In the genomic region with DNA sequence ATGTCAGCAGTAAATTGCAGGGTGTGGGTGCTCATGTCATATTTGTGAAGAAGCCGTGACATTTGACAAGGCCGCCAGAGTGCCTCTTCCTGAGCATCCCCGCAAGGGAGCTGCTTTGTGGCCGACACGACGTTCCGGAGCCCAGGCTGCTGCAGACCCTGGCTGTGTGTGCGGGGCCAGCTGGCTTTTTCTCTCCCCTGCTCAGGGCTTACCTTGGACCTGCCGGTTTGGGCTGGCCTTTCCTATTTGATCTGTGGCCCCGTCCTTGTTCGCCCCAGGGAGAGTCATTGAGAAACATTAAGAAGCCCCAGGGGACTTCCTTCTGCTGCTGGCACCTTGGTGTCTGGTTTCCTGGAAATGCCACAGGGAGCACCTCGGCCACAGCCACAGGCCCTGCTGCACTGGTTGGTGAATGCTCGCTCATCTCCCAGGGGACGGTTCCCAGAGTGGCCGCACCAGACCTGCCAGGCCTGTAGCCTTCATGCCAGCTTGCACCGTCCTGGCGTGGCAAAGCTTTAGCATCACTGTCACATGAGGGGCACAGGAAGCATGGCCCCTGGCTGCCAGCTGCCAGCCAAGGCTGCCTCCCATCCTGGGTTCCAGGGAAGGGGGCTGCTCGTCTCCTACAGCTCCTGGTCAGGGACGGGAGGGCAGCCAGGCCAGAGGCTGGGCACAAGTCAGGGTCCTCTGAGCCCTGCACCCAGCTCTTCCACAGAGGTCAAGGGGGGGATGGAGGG, we compare ENCODE assay signal across 1 cellular context.
TF ChIP-seq lines count a peak whose summit lies in the region.

No MANE protein-coding gene starts in this region.

TF ChIP-seq in SK-N-SH, 30 proteins besides CTCF, POLR2A, EP300 and RAD21:
- no peak for TF ChIP-seq TCF12 (IDR thresholded peaks at IDR 0.05)
- TF ChIP-seq, protein P1, sequence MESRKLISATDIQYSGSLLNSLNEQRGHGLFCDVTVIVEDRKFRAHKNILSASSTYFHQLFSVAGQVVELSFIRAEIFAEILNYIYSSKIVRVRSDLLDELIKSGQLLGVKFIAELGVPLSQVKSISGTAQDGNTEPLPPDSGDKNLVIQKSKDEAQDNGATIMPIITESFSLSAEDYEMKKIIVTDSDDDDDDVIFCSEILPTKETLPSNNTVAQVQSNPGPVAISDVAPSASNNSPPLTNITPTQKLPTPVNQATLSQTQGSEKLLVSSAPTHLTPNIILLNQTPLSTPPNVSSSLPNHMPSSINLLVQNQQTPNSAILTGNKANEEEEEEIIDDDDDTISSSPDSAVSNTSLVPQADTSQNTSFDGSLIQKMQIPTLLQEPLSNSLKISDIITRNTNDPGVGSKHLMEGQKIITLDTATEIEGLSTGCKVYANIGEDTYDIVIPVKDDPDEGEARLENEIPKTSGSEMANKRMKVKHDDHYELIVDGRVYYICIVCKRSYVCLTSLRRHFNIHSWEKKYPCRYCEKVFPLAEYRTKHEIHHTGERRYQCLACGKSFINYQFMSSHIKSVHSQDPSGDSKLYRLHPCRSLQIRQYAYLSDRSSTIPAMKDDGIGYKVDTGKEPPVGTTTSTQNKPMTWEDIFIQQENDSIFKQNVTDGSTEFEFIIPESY (IDR thresholded peaks at IDR 0.05; ENCODE audit: borderline replicate concordance, low read depth): no peak
- TF ChIP-seq RXRA (IDR thresholded peaks at IDR 0.05; ENCODE audit: borderline replicate concordance, low read depth): no peak
- no peak for TF ChIP-seq TAF1 (IDR thresholded peaks at IDR 0.05; ENCODE audit: borderline replicate concordance, low read depth, low read length)
- no peak for TF ChIP-seq SIN3A (IDR thresholded peaks at IDR 0.05; ENCODE audit: borderline replicate concordance, low read depth, low read length)
- no peak for TF ChIP-seq GABPA (IDR thresholded peaks at IDR 0.05; ENCODE audit: low read depth)
- TF ChIP-seq, protein P2, sequence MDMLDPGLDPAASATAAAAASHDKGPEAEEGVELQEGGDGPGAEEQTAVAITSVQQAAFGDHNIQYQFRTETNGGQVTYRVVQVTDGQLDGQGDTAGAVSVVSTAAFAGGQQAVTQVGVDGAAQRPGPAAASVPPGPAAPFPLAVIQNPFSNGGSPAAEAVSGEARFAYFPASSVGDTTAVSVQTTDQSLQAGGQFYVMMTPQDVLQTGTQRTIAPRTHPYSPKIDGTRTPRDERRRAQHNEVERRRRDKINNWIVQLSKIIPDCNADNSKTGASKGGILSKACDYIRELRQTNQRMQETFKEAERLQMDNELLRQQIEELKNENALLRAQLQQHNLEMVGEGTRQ (IDR thresholded peaks at IDR 0.05; ENCODE audit: borderline replicate concordance, low read depth, low read length): no peak
TF ChIP-seq in SK-N-SH: peak in this region for 0.
